In genomic region chr12:92503977-92504966, GRCh38 we compare ENCODE assay signal across 12 cellular contexts.
DNase-seq lines count a peak whose midpoint lies in the region; ATAC-seq and TF ChIP-seq lines count a peak whose summit lies in the region.
"Had no signal": no experiment of that assay in that cellular context is flagged by ENCODE, and none has a peak within 500 bp of the region (broad histone marks: within the 10 kb centered on the region; RNA-seq: fewer than 3 reads in every experiment).

No MANE protein-coding gene starts in this region.

- peak overlapping the region in 2 of 3 donors; percentile 19 to 34 for H3K4me3 ChIP-seq in right lobe of liver
- H3K4me3 ChIP-seq in suprapubic skin: no peak overlapping the region
- H3K4me3 ChIP-seq: K562 had no signal

- intact Hi-C loops in activated CD4-positive, alpha-beta T cell treated with anti-CD3 and anti-CD28 coated beads, Interleukin-2, amount 10 ng/mL, durations not matched to agents 24 days and 14 days (cut with micrococcal nuclease): loop anchor here (1.0 to 5.0 kb wide), 4 partner anchors 18 to 357 kb away; no protein-coding TSS in a partner anchor
- intact Hi-C loops in right lobe of liver (cut with DNase I): loop anchor here in 1 of 2 donors (5.0 kb wide), 1 partner anchor 43 kb away; no protein-coding TSS in a partner anchor

- H3K9me3 ChIP-seq in right lobe of liver (no peaks in the 10 kb centered on the region), suprapubic skin (no peaks in the 10 kb centered on the region)

- H3K27ac Mint-ChIP-seq in activated CD4-positive, alpha-beta T cell treated with anti-CD3 and anti-CD28 coated beads, Interleukin-2, amount 10 ng/mL, durations not matched to agents 24 days and 14 days: peak overlapping the region; percentile 84
- peak overlapping the region; percentile 78 for H3K27ac Mint-ChIP-seq in activated CD4-positive, alpha-beta memory T cell treated with anti-CD3 and anti-CD28 coated beads, Interleukin-2, amount 10 ng/mL, durations not matched to agents 7 days and 5 days

- no peak for TF ChIP-seq EP300 in suprapubic skin (IDR thresholded peaks at IDR 0.05)

- peaks cover 42% of the 10 kb centered on the region for H3K4me1 Mint-ChIP-seq in activated CD4-positive, alpha-beta T cell treated with anti-CD3 and anti-CD28 coated beads, Interleukin-2, amount 10 ng/mL, durations not matched to agents 24 days and 14 days
- H3K4me1 Mint-ChIP-seq in activated CD4-positive, alpha-beta memory T cell treated with anti-CD3 and anti-CD28 coated beads, Interleukin-2, amount 10 ng/mL, durations not matched to agents 7 days and 5 days: peaks cover 46% of the 10 kb centered on the region

- H3K36me3 Mint-ChIP-seq in activated CD4-positive, alpha-beta T cell treated with anti-CD3 and anti-CD28 coated beads, Interleukin-2, amount 10 ng/mL, durations not matched to agents 24 days and 14 days (ENCODE audit: low read depth): peaks cover 4% of the 10 kb centered on the region
- H3K36me3 Mint-ChIP-seq in activated CD4-positive, alpha-beta memory T cell treated with anti-CD3 and anti-CD28 coated beads, Interleukin-2, amount 10 ng/mL, durations not matched to agents 7 days and 5 days (ENCODE audit: low read depth): peaks cover 14% of the 10 kb centered on the region

- H3K36me3 ChIP-seq in right lobe of liver (no peaks in the 10 kb centered on the region), suprapubic skin (no peaks in the 10 kb centered on the region)

- peak; percentile 62 to 78 (median 70) for ATAC-seq in right lobe of liver
- ATAC-seq in HG03439 (IDR thresholded peaks at IDR 0.05; ENCODE audit: unreplicated experiment): no peak
- ATAC-seq in GM21825 (IDR thresholded peaks at IDR 0.05; ENCODE audit: unreplicated experiment): no peak
- ATAC-seq: K562 had no signal

- WGBS in right lobe of liver (ENCODE audit: insufficient coverage, low coverage, low lambda C conversion rate, missing lambda C conversion rate): 18% methylated on average over 11 of the region's 12 CpGs
- 81% methylated on average over 12 of the region's 12 CpGs for WGBS in suprapubic skin

- peak; percentile 56 for DNase-seq in activated CD4-positive, alpha-beta T cell treated with anti-CD3 and anti-CD28 coated beads, Interleukin-2, amount 10 ng/mL, durations not matched to agents 24 days and 14 days
- DNase-seq in activated CD4-positive, alpha-beta T cell treated with anti-CD3 and anti-CD28 coated beads, Interleukin-2, amount 50 U/mL, for 1 hour: no peak
- no peak for DNase-seq in activated CD4-positive, alpha-beta memory T cell treated with anti-CD3 and anti-CD28 coated beads, Interleukin-2, amount 10 ng/mL, durations not matched to agents 7 days and 5 days
- DNase-seq in right lobe of liver (peak; percentile 87 to 93 (median 88)), suprapubic skin (ENCODE audit: low spot score in 2 of 2) (no peak)
- no peak for DNase-seq in activated effector memory CD4-positive, alpha-beta T cell treated with anti-CD3 and anti-CD28 coated beads, Interleukin-2, amount 50 U/mL, for 16 hours
- DNase-seq: activated CD4-positive, alpha-beta T cell treated with anti-CD3 and anti-CD28 coated beads, Interleukin-2, amount 50 U/mL, for 4 hours; AML-193; foreskin melanocyte had no signal

- no peaks in the 10 kb centered on the region for H3K27me3 ChIP-seq in right lobe of liver
- H3K27me3 ChIP-seq in suprapubic skin: no peaks in the 10 kb centered on the region

- TF ChIP-seq POLR2A in right lobe of liver (IDR thresholded peaks at IDR 0.05) (no peak), suprapubic skin (IDR thresholded peaks at IDR 0.05) (no peak)

- no peaks in the 10 kb centered on the region for H3K27me3 Mint-ChIP-seq in activated CD4-positive, alpha-beta T cell treated with anti-CD3 and anti-CD28 coated beads, Interleukin-2, amount 10 ng/mL, durations not matched to agents 24 days and 14 days
- no peaks in the 10 kb centered on the region for H3K27me3 Mint-ChIP-seq in activated CD4-positive, alpha-beta memory T cell treated with anti-CD3 and anti-CD28 coated beads, Interleukin-2, amount 10 ng/mL, durations not matched to agents 7 days and 5 days

- CTCF ChIA-PET in activated CD4-positive, alpha-beta memory T cell treated with anti-CD3 and anti-CD28 coated beads, Interleukin-2, amount 10 ng/mL, durations not matched to agents 7 days and 5 days (lab: Charles Lee): interaction anchor here (2.6 to 7.2 kb wide), 4 partner anchors 10 to 104 kb away, joined by 7 to 41 read pairs (median 10); no protein-coding TSS in a partner anchor

- no peak overlapping the region for H3K4me3 Mint-ChIP-seq in activated CD4-positive, alpha-beta T cell treated with anti-CD3 and anti-CD28 coated beads, Interleukin-2, amount 10 ng/mL, durations not matched to agents 24 days and 14 days
- H3K4me3 Mint-ChIP-seq in activated CD4-positive, alpha-beta memory T cell treated with anti-CD3 and anti-CD28 coated beads, Interleukin-2, amount 10 ng/mL, durations not matched to agents 7 days and 5 days: no peak overlapping the region

- no peak for TF ChIP-seq CTCF in right lobe of liver (IDR thresholded peaks at IDR 0.05)
- TF ChIP-seq CTCF in suprapubic skin (IDR thresholded peaks at IDR 0.05): no peak

- POLR2A ChIA-PET in activated CD4-positive, alpha-beta memory T cell treated with anti-CD3 and anti-CD28 coated beads, Interleukin-2, amount 10 ng/mL, durations not matched to agents 7 days and 5 days (lab: Charles Lee): interaction anchor here (1.1 to 8.7 kb wide), 8 partner anchors 9 to 360 kb away, joined by 4 to 90 read pairs (median 10); partner anchors contain the start of gene BTG1

- H3K27ac ChIP-seq in right lobe of liver (peak overlapping the region; percentile 86 to 97 (median 92)), suprapubic skin (peak overlapping the region; percentile 69)

- H3K4me1 ChIP-seq in right lobe of liver (peaks cover 0 to 45% (median 17%) of the 10 kb centered on the region in 4 donors), suprapubic skin (peaks cover 34% of the 10 kb centered on the region)

- no peaks in the 10 kb centered on the region for H3K9me3 Mint-ChIP-seq in activated CD4-positive, alpha-beta T cell treated with anti-CD3 and anti-CD28 coated beads, Interleukin-2, amount 10 ng/mL, durations not matched to agents 24 days and 14 days
- H3K9me3 Mint-ChIP-seq in activated CD4-positive, alpha-beta memory T cell treated with anti-CD3 and anti-CD28 coated beads, Interleukin-2, amount 10 ng/mL, durations not matched to agents 7 days and 5 days: peaks cover 5% of the 10 kb centered on the region

Comparison
In these comparisons a context has a peak if more than half of its experiments do, and no peak if none do; other contexts are left out.
1. DNase-seq: peak in activated CD4-positive, alpha-beta T cell treated with anti-CD3 and anti-CD28 coated beads, Interleukin-2, amount 10 ng/mL, durations not matched to agents 24 days and 14 days (single experiment) and right lobe of liver (3 of 3); none in activated CD4-positive, alpha-beta T cell treated with anti-CD3 and anti-CD28 coated beads, Interleukin-2, amount 50 U/mL, for 1 hour (single experiment), activated CD4-positive, alpha-beta memory T cell treated with anti-CD3 and anti-CD28 coated beads, Interleukin-2, amount 10 ng/mL, durations not matched to agents 7 days and 5 days (single experiment), suprapubic skin (0 of 2) and activated effector memory CD4-positive, alpha-beta T cell treated with anti-CD3 and anti-CD28 coated beads, Interleukin-2, amount 50 U/mL, for 16 hours (single experiment).
2. ATAC-seq: peak in right lobe of liver (4 of 4); none in HG03439 (single experiment) and GM21825 (single experiment).